Comparison of ENCODE assay signal across 2 cellular contexts in the genomic region with DNA sequence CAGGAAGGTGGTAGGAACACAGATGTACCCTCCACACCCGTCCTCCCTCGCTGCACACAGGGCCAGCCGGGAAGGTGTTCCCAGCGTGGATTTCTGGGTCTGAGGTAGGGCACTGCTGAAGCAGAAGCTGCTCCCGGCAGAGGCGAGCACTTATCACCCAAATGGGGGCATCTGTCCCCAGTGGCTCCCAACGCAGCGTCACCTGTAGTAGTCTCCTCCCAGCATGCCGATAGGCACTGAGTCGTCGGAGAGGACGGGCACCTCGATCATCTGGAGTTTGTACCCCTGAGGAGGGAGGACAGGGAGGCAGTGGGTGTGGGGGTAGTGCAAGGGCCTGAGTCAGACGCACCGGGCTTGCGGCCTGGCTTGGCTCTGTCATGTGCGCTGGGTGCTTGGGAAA.
TF ChIP-seq lines count a peak whose summit lies in the region.

No MANE protein-coding gene starts in this region.

TF ChIP-seq in liver, 16 proteins besides CTCF, POLR2A, EP300 and RAD21:
- TF ChIP-seq GABPA (IDR thresholded peaks at IDR 0.05 in 1 of 2, conservative IDR thresholded peaks at IDR 0.05 in 1 of 2) (no peak), FOXA2 (IDR thresholded peaks at IDR 0.05) (no peak)

TF ChIP-seq in HepG2, 621 proteins besides CTCF, POLR2A, EP300 and RAD21:
- no peak for TF ChIP-seq ZNF12 (CRISPR knock-in tag; IDR thresholded peaks at IDR 0.05)
- TF ChIP-seq SMAD3 (CRISPR knock-in tag; IDR thresholded peaks at IDR 0.05): no peak
